ENCODE assay signal across 29 cellular contexts in the genomic region with DNA sequence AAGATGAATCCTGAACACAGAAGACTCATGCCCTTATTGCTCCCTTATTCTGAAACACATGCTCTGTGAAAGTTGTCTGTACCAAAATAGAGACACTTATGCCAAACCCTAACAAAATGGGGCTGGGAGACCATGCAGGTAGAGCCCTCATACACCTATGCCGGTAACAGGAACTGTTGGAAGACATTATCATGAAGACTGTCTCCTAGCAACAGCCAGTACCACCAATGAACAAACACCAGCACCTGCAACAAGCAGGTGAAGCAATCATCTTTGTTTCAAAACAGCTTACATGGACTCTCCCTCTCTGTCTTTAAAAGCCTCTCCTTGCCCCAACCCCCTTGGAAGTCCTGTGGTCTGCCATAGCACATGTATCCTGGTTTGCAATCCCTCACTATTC. TPM values are rescaled to one million over a fixed set of nuclear protein-coding genes. Genes with fewer than 3 reads are reported as not detected.
A peak's percentile ranks its signal among the peaks of the same experiment; 100 is the strongest.
DNase-seq lines count a peak whose midpoint lies in the region; ATAC-seq and TF ChIP-seq lines count a peak whose summit lies in the region.
"Had no signal": no experiment of that assay in that cellular context is flagged by ENCODE, and none has a peak within 500 bp of the region (broad histone marks: within the 10 kb centered on the region; RNA-seq: fewer than 3 reads in every experiment).

No MANE protein-coding gene starts in this region.

- no peak overlapping the region for H3K4me3 ChIP-seq in mucosa of descending colon
- H3K4me3 ChIP-seq in ascending aorta, result no peak overlapping the region
- H3K4me3 ChIP-seq: coronary artery, lower lobe of right lung, SK-N-MC, skin epidermis, tibial artery had no signal

- H3K27me3 ChIP-seq in ascending aorta, result no peaks in the 10 kb centered on the region

- H3K36me3 ChIP-seq in mucosa of descending colon (ENCODE audit: low read depth) (no peaks in the 10 kb centered on the region), ascending aorta (no peaks in the 10 kb centered on the region)
- H3K36me3 ChIP-seq: lower lobe of right lung, tibial artery had no signal

- H3K27ac ChIP-seq in ascending aorta, result no peak overlapping the region
- H3K27ac ChIP-seq: coronary artery, lower lobe of right lung, SK-N-MC, skin epidermis, tibial artery had no signal

- peak; percentile 58 for ATAC-seq in mucosa of descending colon
- no peak for ATAC-seq in HG03432 (IDR thresholded peaks at IDR 0.05; ENCODE audit: unreplicated experiment)
- ATAC-seq: activated CD8-positive, alpha-beta T cell treated with anti-CD3 and anti-CD28 coated beads, Interleukin-2, amount 10 ng/mL, durations not matched to agents 7 days and 5 days; lower lobe of right lung had no signal

- peak; percentile 17 to 64 (median 17) for DNase-seq in NCI-H1417 (lab: John Stamatoyannopoulos, UW)
- no peak for DNase-seq in NCI-H1417 treated with DMSO at 0.1 percent for 48 hours (lab: John Stamatoyannopoulos, UW)
- peak; percentile 4 to 74 for DNase-seq in NCI-H2081 (lab: John Stamatoyannopoulos, UW)
- peak; percentile 29 for DNase-seq in NCI-H526 treated with DMSO at 0.1 percent for 48 hours (lab: John Stamatoyannopoulos, UW)
- no peak for DNase-seq in mucosa of descending colon
- no peak for DNase-seq in NCI-H82 (lab: John Stamatoyannopoulos, UW)
- no peak for DNase-seq in ascending aorta (ENCODE audit: low spot score in 2 of 2)
- DNase-seq: activated CD4-positive, CD25-positive, alpha-beta regulatory T cell treated with anti-CD3 and anti-CD28 coated beads, Interleukin-2, amount 50 U/mL, for 72 hours; activated CD8-positive, alpha-beta T cell treated with anti-CD3 and anti-CD28 coated beads, Interleukin-2, amount 10 ng/mL, durations not matched to agents 7 days and 5 days; activated effector memory CD4-positive, alpha-beta T cell treated with Interleukin-2 at 50 U/mL for 16 hours; AML-193; aorta; CD4-positive, alpha-beta memory T cell; H7; head of caudate nucleus; kidney; lower lobe of right lung; NCI-H1048; NCI-H524; tibial artery had no signal

- H3K9me3 ChIP-seq in mucosa of descending colon (no peaks in the 10 kb centered on the region), ascending aorta (no peaks in the 10 kb centered on the region)
- H3K9me3 ChIP-seq: lower lobe of right lung, tibial artery had no signal

- intact Hi-C loops in mucosa of descending colon (cut with DNase I, micrococcal nuclease), result no loop called here
- intact Hi-C loops in ascending aorta (cut with DNase I), result no loop called here

- H3K4me1 ChIP-seq in mucosa of descending colon (ENCODE audit: low read depth) (no peaks in the 10 kb centered on the region), ascending aorta (no peaks in the 10 kb centered on the region)
- H3K4me1 ChIP-seq: lower lobe of right lung, tibial artery had no signal

- no peak for TF ChIP-seq CTCF in mucosa of descending colon (IDR thresholded peaks at IDR 0.05)
- no peak for TF ChIP-seq CTCF in ascending aorta (IDR thresholded peaks at IDR 0.05)

RNA-seq across cellular contexts. Expression of gene SLC5A4, which starts 17.2 kb away (rescaled TPM):
- total RNA-seq in mucosa of descending colon, result under 1 TPM in 2 of 3 donors, not detected in 1; 0.13 to 0.14 TPM
- 1.6 TPM for total RNA-seq in ascending aorta
- total RNA-seq: activated CD8-positive, alpha-beta T cell treated with anti-CD3 and anti-CD28 coated beads, Interleukin-2, amount 10 ng/mL, durations not matched to agents 7 days and 5 days; CD4-positive, alpha-beta memory T cell; fibroblast of villous mesenchyme; H7; mononuclear cell; OCI-LY7; osteoblast had no signal

RNA-seq across cellular contexts. Expression of gene RFPL2, which starts 33.0 kb away (rescaled TPM):
- not detected for total RNA-seq in mucosa of descending colon
- total RNA-seq in ascending aorta, result not detected
- total RNA-seq: activated CD8-positive, alpha-beta T cell treated with anti-CD3 and anti-CD28 coated beads, Interleukin-2, amount 10 ng/mL, durations not matched to agents 7 days and 5 days; aorta; cardiac septum; fibroblast of villous mesenchyme; kidney; lower lobe of right lung; OCI-LY7; osteoblast had no signal

Comparison
In these comparisons a context has a peak if more than half of its experiments do, and no peak if none do; other contexts are left out.
1. DNase-seq: peak in NCI-H1417 (3 of 3), NCI-H2081 (2 of 2) and NCI-H526 treated with DMSO at 0.1 percent for 48 hours (single experiment); none in NCI-H1417 treated with DMSO at 0.1 percent for 48 hours (single experiment), mucosa of descending colon (0 of 3), NCI-H82 (single experiment) and ascending aorta (0 of 2).